Comparison of ENCODE assay signal across 16 cellular contexts in genomic region chr13:62113145-62113544, GRCh38.
"Had no signal": no experiment of that assay in that cellular context is flagged by ENCODE, and none has a peak within 500 bp of the region (broad histone marks: within the 10 kb centered on the region; RNA-seq: fewer than 3 reads in every experiment).

No MANE protein-coding gene starts in this region.

- H3K27ac Mint-ChIP-seq: activated naive CD4-positive, alpha-beta T cell treated with anti-CD3 and anti-CD28 coated beads for 36 hours; activated T-helper 17 cell treated with anti-CD3 and anti-CD28 coated beads, Interleukin-2, amount 50 U/mL, for 72 hours; endodermal cell; memory B cell; natural killer cell; stimulated activated memory B cell treated with anti-CD40 and anti-IgM and Interleukin-4, amounts not matched to agents 10 μg/mL and 1 μg/mL and 100 μg/mL, for 72 hours had no signal

- H3K4me1 ChIP-seq: ascending aorta, left ventricle myocardium inferior had no signal

- H3K27me3 Mint-ChIP-seq: activated T-helper 17 cell treated with anti-CD3 and anti-CD28 coated beads, Interleukin-2, amount 50 U/mL, for 72 hours; memory B cell; stimulated activated memory B cell treated with anti-CD40 and anti-IgM and Interleukin-4, amounts not matched to agents 10 μg/mL and 1 μg/mL and 100 μg/mL, for 72 hours had no signal

- H3K36me3 ChIP-seq: ascending aorta, cardiac muscle cell, left ventricle myocardium inferior, neutrophil had no signal

- H3K27me3 ChIP-seq: ascending aorta, cardiac muscle cell, neutrophil had no signal

- ATAC-seq: activated T-helper 17 cell treated with anti-CD3 and anti-CD28 coated beads, Interleukin-2, amount 50 U/mL, for 72 hours; natural killer cell; stimulated activated memory B cell treated with anti-CD40 and anti-IgM and Interleukin-4, amounts not matched to agents 10 μg/mL and 1 μg/mL and 100 μg/mL, for 72 hours had no signal

- H3K4me3 Mint-ChIP-seq: activated naive CD4-positive, alpha-beta T cell treated with anti-CD3 and anti-CD28 coated beads for 36 hours; activated T-helper 17 cell treated with anti-CD3 and anti-CD28 coated beads, Interleukin-2, amount 50 U/mL, for 72 hours; endodermal cell; memory B cell; natural killer cell; stimulated activated memory B cell treated with anti-CD40 and anti-IgM and Interleukin-4, amounts not matched to agents 10 μg/mL and 1 μg/mL and 100 μg/mL, for 72 hours had no signal

- H3K4me3 ChIP-seq: ascending aorta, cardiac muscle cell, dorsolateral prefrontal cortex, left ventricle myocardium inferior had no signal

- H3K36me3 Mint-ChIP-seq: memory B cell; natural killer cell; stimulated activated memory B cell treated with anti-CD40 and anti-IgM and Interleukin-4, amounts not matched to agents 10 μg/mL and 1 μg/mL and 100 μg/mL, for 72 hours had no signal

- H3K9me3 ChIP-seq: ascending aorta, left ventricle myocardium inferior, neutrophil had no signal

- H3K27ac ChIP-seq: ascending aorta, cardiac muscle cell, dorsolateral prefrontal cortex, left ventricle myocardium inferior, neutrophil had no signal

- H3K4me1 Mint-ChIP-seq: activated T-helper 17 cell treated with anti-CD3 and anti-CD28 coated beads, Interleukin-2, amount 50 U/mL, for 72 hours; memory B cell; natural killer cell; stimulated activated memory B cell treated with anti-CD40 and anti-IgM and Interleukin-4, amounts not matched to agents 10 μg/mL and 1 μg/mL and 100 μg/mL, for 72 hours had no signal

- H3K9me3 Mint-ChIP-seq: activated naive CD4-positive, alpha-beta T cell treated with anti-CD3 and anti-CD28 coated beads for 36 hours; activated T-helper 17 cell treated with anti-CD3 and anti-CD28 coated beads, Interleukin-2, amount 50 U/mL, for 72 hours; endodermal cell; memory B cell; stimulated activated memory B cell treated with anti-CD40 and anti-IgM and Interleukin-4, amounts not matched to agents 10 μg/mL and 1 μg/mL and 100 μg/mL, for 72 hours had no signal

- DNase-seq: activated CD4-positive, CD25-positive, alpha-beta regulatory T cell treated with anti-CD3 and anti-CD28 coated beads, Interleukin-2, amount 50 U/mL, for 72 hours; activated naive CD4-positive, alpha-beta T cell treated with anti-CD3 and anti-CD28 coated beads for 36 hours; activated T-cell treated with anti-CD3 and anti-CD28 coated beads for 4 hours; dorsolateral prefrontal cortex; endodermal cell; erythroblast; hippocampal formation; left ventricle myocardium inferior; natural killer cell; posterior cingulate gyrus had no signal
